Comparison of ENCODE assay signal across 25 cellular contexts in genomic region chr14:31716208-31716607, GRCh38.
"Had no signal": no experiment of that assay in that cellular context is flagged by ENCODE, and none has a peak within 500 bp of the region (broad histone marks: within the 10 kb centered on the region; RNA-seq: fewer than 3 reads in every experiment).

No MANE protein-coding gene starts in this region.

- H3K9me3 Mint-ChIP-seq: activated naive CD8-positive, alpha-beta T cell treated with anti-CD3 and anti-CD28 coated beads, Interleukin-2, amount 50 U/mL, for 24 hours; activated T-helper 1 cell treated with anti-CD3 and anti-CD28 coated beads, Interleukin-12 subunit alpha, Interleukin-12 subunit beta, Interleukin-2, Interleukin-4 antibody, amounts not matched to agents 30 ng/mL and 10 ng/mL and 1 ng/mL, durations not matched to agents 14 hours and 24 hours and 36 hours; central memory CD8-positive, alpha-beta T cell had no signal

- H3K4me3 Mint-ChIP-seq: activated CD8-positive, alpha-beta T cell treated with anti-CD3 and anti-CD28 coated beads for 36 hours; activated naive CD8-positive, alpha-beta T cell treated with anti-CD3 and anti-CD28 coated beads, Interleukin-2, amount 50 U/mL, for 24 hours; activated T-helper 1 cell treated with anti-CD3 and anti-CD28 coated beads, Interleukin-12 subunit alpha, Interleukin-12 subunit beta, Interleukin-2, Interleukin-4 antibody, amounts not matched to agents 30 ng/mL and 10 ng/mL and 1 ng/mL, durations not matched to agents 14 hours and 24 hours and 36 hours; brain; central memory CD8-positive, alpha-beta T cell; T-helper 2 cell treated with Interferon-gamma antibody and Interleukin-4, amounts not matched to agents 5 μg/mL and 100 μg/mL, for 36 hours; WTC11 had no signal

- H3K4me1 Mint-ChIP-seq: activated naive CD8-positive, alpha-beta T cell treated with anti-CD3 and anti-CD28 coated beads, Interleukin-2, amount 50 U/mL, for 24 hours; central memory CD8-positive, alpha-beta T cell had no signal

- DNase-seq: activated CD8-positive, alpha-beta memory T cell treated with anti-CD3 and anti-CD28 coated beads, Interleukin-2, amount 50 U/mL, for 4 hours; activated CD8-positive, alpha-beta T cell treated with anti-CD3 and anti-CD28 coated beads for 36 hours; activated effector memory CD4-positive, alpha-beta T cell treated with anti-CD3 and anti-CD28 coated beads, Interleukin-2, amount 50 U/mL, for 16 hours; activated naive CD4-positive, alpha-beta T cell treated with Interleukin-2 at 50 U/mL for 16 hours; activated naive CD8-positive, alpha-beta T cell treated with anti-CD3 and anti-CD28 coated beads, Interleukin-2, amount 50 U/mL, for 24 hours; amygdala; MM.1S; NCI-H1105; NCI-H1436; NCI-H187; NCI-H2081; NCI-H510A treated with DMSO at 0.1 percent for 48 hours; NCI-H69; NK-92 treated with Interleukin-12 subunit alpha and Interleukin-12 subunit beta, amount 100 ng/mL, for 24 hours; OCI-M1; Right ventricle myocardium superior; SW 1271 had no signal

- H3K27ac Mint-ChIP-seq: activated CD8-positive, alpha-beta T cell treated with anti-CD3 and anti-CD28 coated beads for 36 hours; activated naive CD8-positive, alpha-beta T cell treated with anti-CD3 and anti-CD28 coated beads, Interleukin-2, amount 50 U/mL, for 24 hours; activated T-helper 1 cell treated with anti-CD3 and anti-CD28 coated beads, Interleukin-12 subunit alpha, Interleukin-12 subunit beta, Interleukin-2, Interleukin-4 antibody, amounts not matched to agents 30 ng/mL and 10 ng/mL and 1 ng/mL, durations not matched to agents 14 hours and 24 hours and 36 hours; brain; T-helper 2 cell treated with Interferon-gamma antibody and Interleukin-4, amounts not matched to agents 5 μg/mL and 100 μg/mL, for 36 hours; WTC11 had no signal

- H3K4me3 ChIP-seq: SJSA1 had no signal

- H3K27me3 Mint-ChIP-seq: activated CD8-positive, alpha-beta T cell treated with anti-CD3 and anti-CD28 coated beads for 36 hours; activated naive CD8-positive, alpha-beta T cell treated with anti-CD3 and anti-CD28 coated beads, Interleukin-2, amount 50 U/mL, for 24 hours; brain; central memory CD8-positive, alpha-beta T cell had no signal

- ATAC-seq: activated CD8-positive, alpha-beta T cell treated with anti-CD3 and anti-CD28 coated beads for 36 hours; activated naive CD8-positive, alpha-beta T cell treated with anti-CD3 and anti-CD28 coated beads, Interleukin-2, amount 50 U/mL, for 24 hours; Panc1; SK-N-SH treated with all-trans-retinoic acid at 6 μM for 48 hours; WTC11 had no signal
